ENCODE assay signal across 1 cellular context in the genomic region with DNA sequence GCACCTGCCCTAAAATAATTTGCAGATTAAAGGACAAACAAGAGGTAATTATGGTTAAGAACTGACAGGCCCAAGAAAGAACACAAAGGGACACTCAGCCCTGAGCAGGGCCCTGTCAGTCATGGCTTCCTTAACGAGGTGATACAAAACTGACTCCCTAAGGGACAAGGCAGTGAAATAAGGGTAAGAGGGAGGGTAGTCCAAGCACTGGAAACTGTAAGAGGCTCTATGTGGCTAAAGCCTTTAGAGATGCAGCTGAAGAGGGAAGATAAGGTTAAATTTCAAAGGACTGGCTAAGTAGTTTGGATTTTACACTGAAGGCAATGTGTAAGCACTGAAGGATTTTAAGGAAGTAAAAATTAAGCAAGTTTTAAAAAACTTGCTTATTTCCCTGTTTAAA.
TF ChIP-seq lines count a peak whose summit lies in the region.

No MANE protein-coding gene starts in this region.

TF ChIP-seq in WTC11, 78 proteins besides CTCF, POLR2A, EP300 and RAD21 (continued from another document):
- TF ChIP-seq, protein P1, sequence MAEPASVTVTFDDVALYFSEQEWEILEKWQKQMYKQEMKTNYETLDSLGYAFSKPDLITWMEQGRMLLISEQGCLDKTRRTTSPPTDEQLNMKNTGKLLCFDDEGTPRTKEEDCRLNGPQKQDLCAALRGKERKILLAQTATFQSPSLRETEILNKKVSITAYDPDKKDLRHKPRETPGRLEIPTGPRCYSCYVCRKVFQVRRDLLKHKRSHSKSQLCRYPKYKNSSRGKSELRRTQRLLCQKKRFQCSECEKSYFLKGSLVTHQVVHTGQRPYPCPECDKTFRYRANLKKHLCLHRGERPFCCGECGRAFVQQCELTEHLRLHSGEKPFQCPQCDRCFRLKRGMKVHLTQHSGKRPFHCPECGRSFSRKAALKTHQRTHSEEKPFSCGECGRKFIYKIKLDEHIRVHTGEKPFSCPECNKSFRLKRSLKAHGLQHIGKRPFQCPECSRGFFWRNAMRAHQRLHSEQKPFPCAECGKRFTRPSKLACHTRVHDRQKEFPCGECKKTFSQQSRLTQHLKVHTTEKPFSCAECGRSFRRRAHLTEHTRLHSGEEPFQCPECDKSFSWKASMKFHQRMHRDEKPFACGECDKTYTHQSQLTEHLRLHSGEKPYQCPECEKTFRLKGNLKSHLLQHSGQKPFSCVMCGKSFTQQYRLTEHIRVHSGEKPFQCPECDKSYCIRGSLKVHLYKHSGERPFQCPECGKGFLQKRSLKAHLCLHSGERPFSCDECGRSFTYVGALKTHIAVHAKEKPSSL (CRISPR knock-in tag; conservative IDR thresholded peaks at IDR 0.05) = no peak
- no peak for TF ChIP-seq NR1H2 (CRISPR knock-in tag; IDR thresholded peaks at IDR 0.05)
- TF ChIP-seq, protein P2, sequence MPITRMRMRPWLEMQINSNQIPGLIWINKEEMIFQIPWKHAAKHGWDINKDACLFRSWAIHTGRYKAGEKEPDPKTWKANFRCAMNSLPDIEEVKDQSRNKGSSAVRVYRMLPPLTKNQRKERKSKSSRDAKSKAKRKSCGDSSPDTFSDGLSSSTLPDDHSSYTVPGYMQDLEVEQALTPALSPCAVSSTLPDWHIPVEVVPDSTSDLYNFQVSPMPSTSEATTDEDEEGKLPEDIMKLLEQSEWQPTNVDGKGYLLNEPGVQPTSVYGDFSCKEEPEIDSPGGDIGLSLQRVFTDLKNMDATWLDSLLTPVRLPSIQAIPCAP (CRISPR knock-in tag; IDR thresholded peaks at IDR 0.05) = no peak
- TF ChIP-seq, protein P3, sequence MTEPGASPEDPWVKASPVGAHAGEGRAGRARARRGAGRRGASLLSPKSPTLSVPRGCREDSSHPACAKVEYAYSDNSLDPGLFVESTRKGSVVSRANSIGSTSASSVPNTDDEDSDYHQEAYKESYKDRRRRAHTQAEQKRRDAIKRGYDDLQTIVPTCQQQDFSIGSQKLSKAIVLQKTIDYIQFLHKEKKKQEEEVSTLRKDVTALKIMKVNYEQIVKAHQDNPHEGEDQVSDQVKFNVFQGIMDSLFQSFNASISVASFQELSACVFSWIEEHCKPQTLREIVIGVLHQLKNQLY (CRISPR knock-in tag; IDR thresholded peaks at IDR 0.05) = no peak
- TF ChIP-seq, protein P4, sequence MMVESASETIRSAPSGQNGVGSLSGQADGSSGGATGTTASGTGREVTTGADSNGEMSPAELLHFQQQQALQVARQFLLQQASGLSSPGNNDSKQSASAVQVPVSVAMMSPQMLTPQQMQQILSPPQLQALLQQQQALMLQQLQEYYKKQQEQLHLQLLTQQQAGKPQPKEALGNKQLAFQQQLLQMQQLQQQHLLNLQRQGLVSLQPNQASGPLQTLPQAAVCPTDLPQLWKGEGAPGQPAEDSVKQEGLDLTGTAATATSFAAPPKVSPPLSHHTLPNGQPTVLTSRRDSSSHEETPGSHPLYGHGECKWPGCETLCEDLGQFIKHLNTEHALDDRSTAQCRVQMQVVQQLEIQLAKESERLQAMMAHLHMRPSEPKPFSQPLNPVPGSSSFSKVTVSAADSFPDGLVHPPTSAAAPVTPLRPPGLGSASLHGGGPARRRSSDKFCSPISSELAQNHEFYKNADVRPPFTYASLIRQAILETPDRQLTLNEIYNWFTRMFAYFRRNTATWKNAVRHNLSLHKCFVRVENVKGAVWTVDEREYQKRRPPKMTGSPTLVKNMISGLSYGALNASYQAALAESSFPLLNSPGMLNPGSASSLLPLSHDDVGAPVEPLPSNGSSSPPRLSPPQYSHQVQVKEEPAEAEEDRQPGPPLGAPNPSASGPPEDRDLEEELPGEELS (CRISPR knock-in tag; IDR thresholded peaks at IDR 0.05) = no peak
- no peak for TF ChIP-seq FOXP1 (CRISPR knock-in tag; IDR thresholded peaks at IDR 0.05; ENCODE audit: borderline replicate concordance)
- TF ChIP-seq NFE2L1 (CRISPR knock-in tag; IDR thresholded peaks at IDR 0.05) = no peak
